In the genomic region with DNA sequence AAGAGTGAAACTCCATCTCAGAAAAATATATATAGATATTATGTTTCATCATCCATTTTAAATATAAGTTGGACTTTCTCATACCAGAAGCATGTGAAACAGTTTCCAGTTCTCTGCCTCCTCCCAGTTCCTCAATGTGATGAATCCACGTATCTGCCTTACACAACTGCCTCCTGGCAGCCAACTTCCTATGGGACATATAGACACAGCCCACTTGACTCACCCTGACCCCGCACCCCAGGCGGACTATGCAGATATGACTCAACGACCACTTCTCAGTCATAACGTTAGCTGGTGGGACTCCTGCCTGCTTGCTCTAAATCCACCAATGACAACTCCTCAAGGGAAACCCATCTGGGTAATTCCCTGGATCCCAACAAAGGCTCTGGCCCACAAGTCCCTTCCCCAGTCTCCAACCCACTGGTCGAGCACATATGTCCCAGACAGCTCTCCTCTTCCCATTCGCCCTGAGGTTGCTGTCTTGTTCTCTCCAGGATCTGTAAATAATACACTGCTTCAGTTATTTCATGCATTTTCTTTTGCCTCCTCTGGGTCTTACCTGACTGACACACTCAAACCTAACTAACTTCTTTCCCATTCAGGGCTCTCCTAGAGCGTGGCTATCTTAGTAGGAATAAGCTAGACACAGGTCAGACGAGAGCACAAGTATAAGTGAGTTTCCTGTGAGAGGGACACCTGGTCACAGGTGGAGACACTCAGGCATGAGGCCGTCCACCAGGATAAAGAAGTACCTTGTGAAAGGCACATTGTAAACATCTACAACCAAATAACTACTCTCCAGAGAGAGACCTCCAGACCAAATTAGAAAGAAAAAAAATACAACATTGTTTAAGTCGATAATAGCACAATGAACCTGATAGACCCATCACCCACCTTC, we compare ENCODE assay signal across 10 cellular contexts.
DNase-seq lines count a peak whose midpoint lies in the region; ATAC-seq and TF ChIP-seq lines count a peak whose summit lies in the region.
"Had no signal": no experiment of that assay in that cellular context is flagged by ENCODE, and none has a peak within 500 bp of the region (broad histone marks: within the 10 kb centered on the region; RNA-seq: fewer than 3 reads in every experiment).

No MANE protein-coding gene starts in this region.

- intact Hi-C loops in posterior cingulate gyrus (cut with DNase I), result no loop called here

- H3K36me3 Mint-ChIP-seq in WTC11, result no peaks in the 10 kb centered on the region

- no peaks in the 10 kb centered on the region; the same call in 1 of the 2 replicates for H3K27me3 Mint-ChIP-seq in WTC11 (ENCODE audit: low read depth)

- no peak for TF ChIP-seq CTCF in HFF-Myc (IDR thresholded peaks at IDR 0.05; ENCODE audit: low read depth, low read length, missing control alignments)
- no peak for TF ChIP-seq CTCF in WTC11 (IDR thresholded peaks at IDR 0.05)

- H3K4me1 Mint-ChIP-seq in WTC11, result peaks cover 18% of the 10 kb centered on the region

- CTCF ChIA-PET in WTC11 (lab: Charles Lee), result no interaction called here

- POLR2A ChIA-PET in WTC11 (lab: Charles Lee), result no interaction called here

- peak overlapping the region; percentile 16; the same call in 1 of the 2 replicates for H3K27ac Mint-ChIP-seq in WTC11

- no peaks in the 10 kb centered on the region for H3K9me3 Mint-ChIP-seq in WTC11

- H3K4me3 ChIP-seq in HFF-Myc (replicated peaks; ENCODE audit: low read depth, low read length), result no peak overlapping the region
- H3K4me3 ChIP-seq: body of pancreas had no signal

- ATAC-seq in WTC11, result no peak
- ATAC-seq in GM19397 (IDR thresholded peaks at IDR 0.05; ENCODE audit: unreplicated experiment), result no peak
- ATAC-seq: body of pancreas, HCT116 had no signal

- no peak overlapping the region for H3K4me3 Mint-ChIP-seq in WTC11

- DNase-seq in AML-193 (lab: John Stamatoyannopoulos, UW) (peak; percentile 46 to 60), HFF-Myc (ENCODE audit: extremely low read depth, low read depth) (peak; percentile 45), WTC11 (ENCODE audit: low spot score) (no peak), islet precursor cell (peak; percentile 84), COLO829 (ENCODE audit: low spot score) (no peak), NCI-H526 (lab: John Stamatoyannopoulos, UW) (no peak), posterior cingulate gyrus (no peak)

TF ChIP-seq in WTC11, 78 proteins besides CTCF, POLR2A, EP300 and RAD21:
- TF ChIP-seq NFE2L1 (CRISPR knock-in tag; IDR thresholded peaks at IDR 0.05), result no peak
- TF ChIP-seq E2F5 (CRISPR knock-in tag; IDR thresholded peaks at IDR 0.05), result no peak
- TF ChIP-seq, protein P1, sequence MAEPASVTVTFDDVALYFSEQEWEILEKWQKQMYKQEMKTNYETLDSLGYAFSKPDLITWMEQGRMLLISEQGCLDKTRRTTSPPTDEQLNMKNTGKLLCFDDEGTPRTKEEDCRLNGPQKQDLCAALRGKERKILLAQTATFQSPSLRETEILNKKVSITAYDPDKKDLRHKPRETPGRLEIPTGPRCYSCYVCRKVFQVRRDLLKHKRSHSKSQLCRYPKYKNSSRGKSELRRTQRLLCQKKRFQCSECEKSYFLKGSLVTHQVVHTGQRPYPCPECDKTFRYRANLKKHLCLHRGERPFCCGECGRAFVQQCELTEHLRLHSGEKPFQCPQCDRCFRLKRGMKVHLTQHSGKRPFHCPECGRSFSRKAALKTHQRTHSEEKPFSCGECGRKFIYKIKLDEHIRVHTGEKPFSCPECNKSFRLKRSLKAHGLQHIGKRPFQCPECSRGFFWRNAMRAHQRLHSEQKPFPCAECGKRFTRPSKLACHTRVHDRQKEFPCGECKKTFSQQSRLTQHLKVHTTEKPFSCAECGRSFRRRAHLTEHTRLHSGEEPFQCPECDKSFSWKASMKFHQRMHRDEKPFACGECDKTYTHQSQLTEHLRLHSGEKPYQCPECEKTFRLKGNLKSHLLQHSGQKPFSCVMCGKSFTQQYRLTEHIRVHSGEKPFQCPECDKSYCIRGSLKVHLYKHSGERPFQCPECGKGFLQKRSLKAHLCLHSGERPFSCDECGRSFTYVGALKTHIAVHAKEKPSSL (CRISPR knock-in tag; conservative IDR thresholded peaks at IDR 0.05), result no peak
- no peak for TF ChIP-seq ATF6 (CRISPR knock-in tag; IDR thresholded peaks at IDR 0.05)
- TF ChIP-seq ZNF416 (CRISPR knock-in tag; IDR thresholded peaks at IDR 0.05), result no peak
TF ChIP-seq in WTC11: peak in this region for 0.

Comparison
In these comparisons a context has a peak if more than half of its experiments do, and no peak if none do; other contexts are left out.
1. DNase-seq: peak in AML-193 (2 of 2), HFF-Myc (single experiment) and islet precursor cell (single experiment); none in WTC11 (single experiment), COLO829 (single experiment), NCI-H526 (0 of 2) and posterior cingulate gyrus (0 of 10).